Comparison of ENCODE assay signal across 8 cellular contexts in the genomic region with DNA sequence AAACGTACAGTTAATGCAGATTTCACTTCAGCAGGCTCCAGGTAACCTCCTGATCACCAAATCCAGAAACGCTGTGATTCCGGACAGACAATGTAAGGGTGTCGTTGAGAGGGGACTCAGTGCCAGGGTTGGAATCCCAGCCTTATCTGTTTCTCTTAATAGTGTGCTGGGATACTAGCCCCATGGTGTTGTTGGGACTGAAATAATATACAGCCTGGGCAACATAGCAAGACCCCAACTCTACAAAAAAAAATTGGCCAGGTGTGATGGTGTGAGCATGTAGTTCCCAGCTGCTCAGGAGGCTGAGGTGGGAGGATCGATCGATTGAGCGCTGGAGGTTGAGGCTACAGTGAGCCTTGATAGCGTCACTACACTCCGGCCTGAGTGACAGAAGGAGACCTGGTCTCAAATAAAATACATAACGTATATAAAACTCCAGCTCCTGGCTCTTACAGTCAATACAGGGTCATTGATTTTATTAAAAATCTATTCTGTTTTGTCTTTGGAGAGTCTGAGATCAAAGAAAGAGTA. TPM values are rescaled to one million over a fixed set of nuclear protein-coding genes. Genes with fewer than 3 reads are reported as not detected.
A peak's percentile ranks its signal among the peaks of the same experiment; 100 is the strongest.
DNase-seq lines count a peak whose midpoint lies in the region; ATAC-seq and TF ChIP-seq lines count a peak whose summit lies in the region.

No MANE protein-coding gene starts in this region.

- H2BK12ac ChIP-seq in H9 (ENCODE audit: insufficient read length, low read depth, low read length): no peak overlapping the region

- H2AFZ ChIP-seq in H9 (ENCODE audit: low read length) (no peak overlapping the region), hepatocyte (peak overlapping the region; percentile 58)

- no peak overlapping the region for H3K23ac ChIP-seq in H9 (ENCODE audit: insufficient read length, low read depth, low read length)

- WGBS in H9 (ENCODE audit: extremely low coverage, insufficient read length, low lambda C conversion rate): no CpG with 5 or more reads among the region's 10 CpGs
- WGBS in hepatocyte (ENCODE audit: low lambda C conversion rate, missing lambda C conversion rate): 73% methylated on average over 10 of the region's 10 CpGs

- H3K4me3 Mint-ChIP-seq in H9: peak overlapping the region; percentile 89
- H3K4me3 Mint-ChIP-seq in activated CD4-positive, alpha-beta memory T cell treated with anti-CD3 and anti-CD28 coated beads for 36 hours: peak overlapping the region; percentile 91

- no peak overlapping the region for H2AK5ac ChIP-seq in H9 (ENCODE audit: insufficient read length, low read length)

- TF ChIP-seq CTCF in H9 (conservative IDR thresholded peaks at IDR 0.05) (no peak), hepatocyte (IDR thresholded peaks at IDR 0.05; ENCODE audit: poor library complexity) (no peak), WERI-Rb-1 (IDR thresholded peaks at IDR 0.05; ENCODE audit: low read depth, low read length) (no peak)

- H3K9me3 Mint-ChIP-seq in H9: peaks cover 0 to 3% of the 10 kb centered on the region in 2 experiments; a peak in 1 of 5 replicates
- H3K9me3 Mint-ChIP-seq in activated CD4-positive, alpha-beta memory T cell treated with anti-CD3 and anti-CD28 coated beads for 36 hours: no peaks in the 10 kb centered on the region

- CTCF ChIA-PET in activated CD4-positive, alpha-beta memory T cell treated with anti-CD3 and anti-CD28 coated beads for 36 hours (lab: Charles Lee): interaction anchor here (1.2 to 2.8 kb wide), 3 partner anchors 10 to 262 kb away, joined by 3 to 31 read pairs (median 13); a partner anchor contains a TSS

- H3K36me3 ChIP-seq in hepatocyte (replicated peaks; ENCODE audit: insufficient read depth, low read depth): no peaks in the 10 kb centered on the region
- peaks cover 3% of the 10 kb centered on the region; the same call in 1 of the 2 replicates for H3K36me3 ChIP-seq in WERI-Rb-1

- H2BK120ac ChIP-seq in H9 (ENCODE audit: low read depth, low read length, poor library complexity, severe bottlenecking): no peak overlapping the region

- POLR2A ChIA-PET in activated CD4-positive, alpha-beta memory T cell treated with anti-CD3 and anti-CD28 coated beads for 36 hours (lab: Charles Lee): interaction anchor here (0.6 to 1.3 kb wide), 2 partner anchors 16 to 77 kb away, joined by 3 read pairs; a partner anchor contains a TSS

- intact Hi-C loops in activated CD4-positive, alpha-beta memory T cell treated with anti-CD3 and anti-CD28 coated beads for 36 hours (cut with micrococcal nuclease): loop anchor here (2.0 to 5.0 kb wide), 2 partner anchors 16 to 75 kb away; a partner anchor contains a TSS

- no peaks in the 10 kb centered on the region for H3K27me3 Mint-ChIP-seq in H9 (ENCODE audit: low read depth)
- H3K27me3 Mint-ChIP-seq in activated CD4-positive, alpha-beta memory T cell treated with anti-CD3 and anti-CD28 coated beads for 36 hours: no peaks in the 10 kb centered on the region

- no peaks in the 10 kb centered on the region for H3K9me2 ChIP-seq in hepatocyte (replicated peaks; ENCODE audit: insufficient read depth)

- H4K5ac ChIP-seq in H9 (ENCODE audit: insufficient read length, low read depth, low read length): no peak overlapping the region

- H2BK5ac ChIP-seq in H9 (ENCODE audit: insufficient read length, low read length): no peak overlapping the region

- H3K9me3 ChIP-seq in H9 (ENCODE audit: control insufficient read depth, low read depth, low read length) (no peaks in the 10 kb centered on the region), hepatocyte (ENCODE audit: low read depth) (no peaks in the 10 kb centered on the region), WERI-Rb-1 (ENCODE audit: severe bottlenecking) (peaks cover 3% of the 10 kb centered on the region)

- no peak overlapping the region for H2BK15ac ChIP-seq in H9 (ENCODE audit: low read depth, low read length)

- no peak for DNase-seq in H9
- no peak for DNase-seq in activated CD4-positive, alpha-beta memory T cell treated with anti-CD3 and anti-CD28 coated beads for 36 hours
- no peak for DNase-seq in hepatocyte (ENCODE audit: low spot score)
- DNase-seq in WERI-Rb-1: no peak
- no peak for DNase-seq in superior temporal gyrus (ENCODE audit: extremely low spot score)
- DNase-seq in stimulated activated naive CD4-positive, alpha-beta T cell treated with Interleukin-2 at 50 U/mL for 16 hours (lab: John Stamatoyannopoulos, UW): no peak

- H3K4me3 ChIP-seq in hepatocyte (peak overlapping the region; percentile 91), skin epidermis (peak overlapping the region; percentile 62 to 99 (median 92)), WERI-Rb-1 (ENCODE audit: low read depth, low read length) (no peak overlapping the region)

- peaks cover 12 to 14% of the 10 kb centered on the region in 2 experiments for H3K4me1 Mint-ChIP-seq in H9
- peaks cover 23% of the 10 kb centered on the region for H3K4me1 Mint-ChIP-seq in activated CD4-positive, alpha-beta memory T cell treated with anti-CD3 and anti-CD28 coated beads for 36 hours (ENCODE audit: low read depth)

- peaks cover 41 to 56% (median 42%) of the 10 kb centered on the region in 3 experiments for H3K36me3 Mint-ChIP-seq in H9 (ENCODE audit: insufficient read depth in 1 of 3, low read depth in 3 of 3)
- peaks cover 28% of the 10 kb centered on the region for H3K36me3 Mint-ChIP-seq in activated CD4-positive, alpha-beta memory T cell treated with anti-CD3 and anti-CD28 coated beads for 36 hours

- peak overlapping the region; percentile 82 for H3K9ac ChIP-seq in H9 (ENCODE audit: extremely low read depth, insufficient read length, low read length)

- H3K27ac Mint-ChIP-seq in H9: peak overlapping the region in 2 of 3 experiments; percentile 5 to 96; a peak in 3 of 7 replicates
- H3K27ac Mint-ChIP-seq in activated CD4-positive, alpha-beta memory T cell treated with anti-CD3 and anti-CD28 coated beads for 36 hours: peak overlapping the region; percentile 72

- H3K79me2 ChIP-seq in H9 (ENCODE audit: insufficient read depth, low read length): peaks cover 22% of the 10 kb centered on the region; the same call in 1 of the 2 replicates
- peaks cover 65% of the 10 kb centered on the region for H3K79me2 ChIP-seq in hepatocyte

- no peak overlapping the region for H3K14ac ChIP-seq in H9 (ENCODE audit: insufficient read depth, low read length)

- H3K56ac ChIP-seq in H9 (ENCODE audit: insufficient read length, low read depth, low read length): no peak overlapping the region

- H3K27me3 ChIP-seq in H9 (ENCODE audit: insufficient read depth, low read length): no peaks in the 10 kb centered on the region
- no peaks in the 10 kb centered on the region for H3K27me3 ChIP-seq in hepatocyte
- H3K27me3 ChIP-seq in WERI-Rb-1 (ENCODE audit: insufficient read depth, low read depth, severe bottlenecking): no peaks in the 10 kb centered on the region

- H3K23me2 ChIP-seq in H9 (ENCODE audit: insufficient read length, low read depth, low read length, poor library complexity, severe bottlenecking): peaks cover 7% of the 10 kb centered on the region

- H3K4me2 ChIP-seq in H9 (ENCODE audit: insufficient read depth, insufficient read length, low read length) (peak overlapping the region; percentile 68), hepatocyte (peak overlapping the region; percentile 81)

- H4K8ac ChIP-seq in H9 (replicated peaks; ENCODE audit: insufficient read length, low read depth, low read length): no peak overlapping the region

- peaks cover 11% of the 10 kb centered on the region for H3K79me1 ChIP-seq in H9 (ENCODE audit: insufficient read depth, low read depth, low read length, poor library complexity, severe bottlenecking)

- no peak overlapping the region for H2BK20ac ChIP-seq in H9 (ENCODE audit: low read depth, low read length, poor library complexity, severe bottlenecking)

- H3K4ac ChIP-seq in H9 (ENCODE audit: low read depth, low read length): no peak overlapping the region

- no peaks in the 10 kb centered on the region for H4K20me1 ChIP-seq in H9 (ENCODE audit: control insufficient read depth, insufficient read depth, insufficient read length)
- H4K20me1 ChIP-seq in hepatocyte (ENCODE audit: insufficient read depth, poor library complexity, severe bottlenecking): no peaks in the 10 kb centered on the region

- no peak overlapping the region for H3T11ph ChIP-seq in H9 (ENCODE audit: low read length)

- H3K4me1 ChIP-seq in H9 (ENCODE audit: insufficient read depth, low read length): no peaks in the 10 kb centered on the region
- H3K4me1 ChIP-seq in hepatocyte (ENCODE audit: insufficient read depth): peaks cover 16% of the 10 kb centered on the region

- ATAC-seq in GM18873 (IDR thresholded peaks at IDR 0.05; ENCODE audit: low FRiP score, unreplicated experiment): no peak

- no peak overlapping the region for H3K27ac ChIP-seq in H9 (ENCODE audit: insufficient read length, low read depth, low read length)
- peak overlapping the region; percentile 84 for H3K27ac ChIP-seq in hepatocyte
- H3K27ac ChIP-seq in skin epidermis: peak overlapping the region in 17 of 21 experiments; percentile 69 to 98 (median 87)
- no peak overlapping the region for H3K27ac ChIP-seq in WERI-Rb-1

- H3K18ac ChIP-seq in H9 (ENCODE audit: insufficient read length, low read depth, low read length): no peak overlapping the region

- H4K91ac ChIP-seq in H9 (ENCODE audit: insufficient read length, low read depth, low read length): no peak overlapping the region

RNA-seq across cellular contexts. Expression of a gene that starts 1.3 kb away (rescaled TPM):
- total RNA-seq in H9 (2021) (320 and 334 TPM in 2 replicates), hepatocyte (551 and 598 TPM in 2 replicates)
- 100 to 1,000 TPM; 128 to 132 TPM for total RNA-seq in activated CD4-positive, alpha-beta memory T cell treated with anti-CD3 and anti-CD28 coated beads for 36 hours
- 580 and 685 TPM in 2 replicates for polyA plus RNA-seq in hepatocyte

RNA-seq across cellular contexts. Expression of a gene that starts 33.4 kb away (rescaled TPM):
- total RNA-seq in H9 (2021) (89.6 and 97.4 TPM in 2 replicates), hepatocyte (21.0 and 22.8 TPM in 2 replicates)
- total RNA-seq in activated CD4-positive, alpha-beta memory T cell treated with anti-CD3 and anti-CD28 coated beads for 36 hours: 1 to 10 TPM; 5.7 to 7.6 TPM
- 12.0 and 14.6 TPM in 2 replicates for polyA plus RNA-seq in hepatocyte

Comparison
In these comparisons a context has a peak if more than half of its experiments do, and no peak if none do; other contexts are left out.
1. H3K27ac ChIP-seq: peak in hepatocyte (single experiment) and skin epidermis (17 of 21); none in H9 (single experiment) and WERI-Rb-1 (single experiment).